Comparison of ENCODE assay signal across 22 cellular contexts in genomic region chr4:17687237-17687857, GRCh38.
DNase-seq lines count a peak whose midpoint lies in the region; ATAC-seq and TF ChIP-seq lines count a peak whose summit lies in the region.
"Had no signal": no experiment of that assay in that cellular context is flagged by ENCODE, and none has a peak within 500 bp of the region (broad histone marks: within the 10 kb centered on the region; RNA-seq: fewer than 3 reads in every experiment).

No MANE protein-coding gene starts in this region.

- 91 to 93% methylated on average over 10 of the region's 10 CpGs for WGBS in mesodermal cell (ENCODE audit: insufficient coverage in 2 of 2), 2 experiments

- peaks cover 5 to 18% (median 12%) of the 10 kb centered on the region in 10 experiments; a peak in 17 of 20 replicates for H3K4me1 ChIP-seq in BLaER1 treated with 17β-estradiol and CSF1 and Interleukin-3, amounts not matched to agents 10 nM and 100 nM
- peaks cover 4% of the 10 kb centered on the region for H3K4me1 ChIP-seq in mesodermal cell (ENCODE audit: control insufficient read depth, insufficient read depth, low read length, poor library complexity, severe bottlenecking)
- H3K4me1 ChIP-seq in gastrocnemius medialis, result no peaks in the 10 kb centered on the region
- H3K4me1 ChIP-seq: foreskin keratinocyte, right lobe of liver, upper lobe of left lung had no signal

- no peak overlapping the region for H3K27ac ChIP-seq in BLaER1 treated with 17β-estradiol and CSF1 and Interleukin-3, amounts not matched to agents 10 nM and 100 nM
- H3K27ac ChIP-seq in mesodermal cell (ENCODE audit: low read depth, low read length, severe bottlenecking) (peak overlapping the region; percentile 66), gastrocnemius medialis (no peak overlapping the region)
- H3K27ac ChIP-seq: brain microvascular endothelial cell, coronary artery, foreskin keratinocyte, right lobe of liver, upper lobe of left lung had no signal

- H3K4me2 ChIP-seq in BLaER1 treated with 17β-estradiol and CSF1 and Interleukin-3, amounts not matched to agents 10 nM and 100 nM, result peak overlapping the region in 9 of 11 experiments; percentile 12 to 63 (median 48); a peak in 16 of 22 replicates

- H3K4me3 ChIP-seq in BLaER1 treated with 17β-estradiol and CSF1 and Interleukin-3, amounts not matched to agents 10 nM and 100 nM, result no peak overlapping the region
- H3K4me3 ChIP-seq in mesodermal cell (ENCODE audit: extremely low read depth, insufficient read depth, low read length, poor library complexity, severe bottlenecking), result no peak overlapping the region
- no peak overlapping the region for H3K4me3 ChIP-seq in gastrocnemius medialis
- H3K4me3 ChIP-seq: coronary artery, right lobe of liver, upper lobe of left lung had no signal

- intact Hi-C loops in gastrocnemius medialis (cut with DNase I; ENCODE audit: low total_unique reads), result no loop called here

- H3K27me3 ChIP-seq in BLaER1 treated with 17β-estradiol and CSF1 and Interleukin-3, amounts not matched to agents 10 nM and 100 nM, result no peaks in the 10 kb centered on the region
- H3K27me3 ChIP-seq in gastrocnemius medialis, result no peaks in the 10 kb centered on the region
- H3K27me3 ChIP-seq: brain microvascular endothelial cell, foreskin keratinocyte, right lobe of liver, upper lobe of left lung had no signal

- in situ Hi-C loops in gastrocnemius medialis (cut with MboI; ENCODE audit: low sequenced_read_pairs in 4 of 4), result no loop called here

- DNase-seq in NCI-H2029 treated with DMSO at 0.1 percent for 48 hours (lab: John Stamatoyannopoulos, UW) (peak; percentile 2), SK-N-DZ (ENCODE audit: low spot score) (peak; percentile 16), NCI-H2171 treated with DMSO at 0.1 percent for 48 hours (lab: John Stamatoyannopoulos, UW) (no peak), HuH-7 (ENCODE audit: low spot score) (no peak), gastrocnemius medialis (no peak)
- DNase-seq: ACHN; activated CD8-positive, alpha-beta T cell treated with anti-CD3 and anti-CD28 coated beads, Interleukin-2, amount 10 ng/mL, durations not matched to agents 7 days and 5 days; activated T-cell treated with anti-CD3 and anti-CD28 coated beads, Interleukin-2, amount 50 U/mL, for 72 hours; brain microvascular endothelial cell; CD4-positive, alpha-beta T cell; DND-41; GOT3; IMR-90; kidney glomerular epithelial cell; right lobe of liver; SHP77 treated with DMSO at 0.1 percent for 48 hours; upper lobe of left lung had no signal

- peak overlapping the region in 1 of 11 experiments; percentile 2; a peak in 2 of 22 replicates for H3K9ac ChIP-seq in BLaER1 treated with 17β-estradiol and CSF1 and Interleukin-3, amounts not matched to agents 10 nM and 100 nM

- no peaks in the 10 kb centered on the region for H3K36me3 ChIP-seq in BLaER1 treated with 17β-estradiol and CSF1 and Interleukin-3, amounts not matched to agents 10 nM and 100 nM
- H3K36me3 ChIP-seq in mesodermal cell (ENCODE audit: control insufficient read depth, insufficient read depth, low read length) (no peaks in the 10 kb centered on the region), gastrocnemius medialis (no peaks in the 10 kb centered on the region)
- H3K36me3 ChIP-seq: brain microvascular endothelial cell, right lobe of liver, upper lobe of left lung had no signal

- no peak for TF ChIP-seq POLR2A in gastrocnemius medialis (IDR thresholded peaks at IDR 0.05)

- H3K9me3 ChIP-seq in BLaER1 treated with 17β-estradiol and CSF1 and Interleukin-3, amounts not matched to agents 10 nM and 100 nM (replicated peaks in 1 of 11), result no peaks in the 10 kb centered on the region
- H3K9me3 ChIP-seq in mesodermal cell (ENCODE audit: control insufficient read depth, low read length) (no peaks in the 10 kb centered on the region), gastrocnemius medialis (no peaks in the 10 kb centered on the region)
- H3K9me3 ChIP-seq: right lobe of liver, upper lobe of left lung had no signal

- ATAC-seq in gastrocnemius medialis, result no peak
- no peak for ATAC-seq in GM21576 (IDR thresholded peaks at IDR 0.05; ENCODE audit: unreplicated experiment)
- ATAC-seq: activated CD8-positive, alpha-beta T cell treated with anti-CD3 and anti-CD28 coated beads, Interleukin-2, amount 10 ng/mL, durations not matched to agents 7 days and 5 days; right lobe of liver had no signal

- TF ChIP-seq CTCF in gastrocnemius medialis (IDR thresholded peaks at IDR 0.05 in 4 of 5, conservative IDR thresholded peaks at IDR 0.05 in 1 of 5), result no peak

- no peaks in the 10 kb centered on the region; a peak in 1 of 22 replicates for H4K20me1 ChIP-seq in BLaER1 treated with 17β-estradiol and CSF1 and Interleukin-3, amounts not matched to agents 10 nM and 100 nM

Comparison
In these comparisons a context has a peak if more than half of its experiments do, and no peak if none do; other contexts are left out.
1. DNase-seq: peak in NCI-H2029 treated with DMSO at 0.1 percent for 48 hours (single experiment) and SK-N-DZ (single experiment); none in NCI-H2171 treated with DMSO at 0.1 percent for 48 hours (single experiment), HuH-7 (single experiment) and gastrocnemius medialis (0 of 2).